9 cellular contexts compared by ENCODE assay signal in the genomic region with DNA sequence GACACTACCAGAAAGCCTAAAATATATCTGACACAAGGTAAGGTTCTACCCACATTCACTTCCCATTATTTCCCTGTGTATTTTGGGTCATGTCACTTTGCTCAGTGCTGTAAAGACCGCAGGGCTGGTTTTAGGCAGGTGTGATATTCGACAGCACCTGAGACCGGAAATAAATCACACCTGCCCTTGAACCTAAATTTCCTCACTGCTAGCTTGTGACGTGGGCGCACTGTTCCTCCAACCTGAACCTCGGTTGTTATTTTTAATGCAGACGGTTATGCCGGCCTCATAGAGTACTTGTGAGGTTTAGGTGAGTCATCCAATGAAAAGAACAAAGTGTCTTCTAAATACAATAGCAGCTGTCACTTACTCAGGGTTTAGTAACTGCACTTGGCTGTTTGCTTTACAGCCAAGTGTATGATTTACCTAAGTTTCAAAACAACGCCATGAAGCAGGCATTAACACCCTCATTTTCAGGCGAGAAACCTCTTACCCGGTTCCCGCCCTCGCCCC. TPM values are rescaled to one million over a fixed set of nuclear protein-coding genes. Genes with fewer than 3 reads are reported as not detected.
DNase-seq lines count a peak whose midpoint lies in the region; ATAC-seq, FAIRE-seq and TF ChIP-seq lines count a peak whose summit lies in the region.
"Had no signal": no experiment of that assay in that cellular context is flagged by ENCODE, and none has a peak within 500 bp of the region (broad histone marks: within the 10 kb centered on the region; RNA-seq: fewer than 3 reads in every experiment).

No MANE protein-coding gene starts in this region.

- POLR2A ChIA-PET in H1 (lab: Charles Lee; ENCODE audit: partially characterized antibody) = interaction anchor here (0.6 to 1.7 kb wide), 7 partner anchors 14 to 347 kb away, joined by 3 to 6 read pairs (median 3); a partner anchor contains a TSS

- no peak overlapping the region for H3K56ac ChIP-seq in H1 (replicated peaks; ENCODE audit: insufficient read length, low read depth, low read length)

- no peak overlapping the region for H2BK20ac ChIP-seq in H1 (ENCODE audit: low read length)

- H3K23me2 ChIP-seq in H1 (ENCODE audit: low read depth, low read length) = peaks cover 2% of the 10 kb centered on the region; the same call in 1 of the 2 replicates

- CTCF ChIA-PET in H1 (lab: Charles Lee; ENCODE audit: partially characterized antibody) = interaction anchor here (0.6 to 6.0 kb wide), 15 partner anchors 8 to 1412 kb away, joined by 3 to 93 read pairs (median 4); no protein-coding TSS in a partner anchor

- WGBS in H1 (ENCODE audit: extremely low coverage in 1 of 2, insufficient coverage in 1 of 2, insufficient read length in 1 of 2, insufficient replicate concordance in 2 of 2, low coverage in 1 of 2, low lambda C conversion rate in 2 of 2, missing lambda C conversion rate in 1 of 2), 2 experiments = 60% methylated on average over 13 of the region's 13 CpGs; no CpG with 5 or more reads in 1 of the 2 experiments

- FAIRE-seq in H1 (lab: Jason Lieb, UNC) = no peak

- no peak overlapping the region for H4K91ac ChIP-seq in H1 (replicated peaks; ENCODE audit: insufficient read length, low read length)

- H4K8ac ChIP-seq in H1 (ENCODE audit: extremely low read depth, insufficient read depth, low read length) = peak overlapping the region; percentile 81; the same call in 1 of the 2 replicates

- TF ChIP-seq CTCF in DND-41 (IDR thresholded peaks at IDR 0.05; ENCODE audit: borderline replicate concordance, extremely low read depth, low read length, poor library complexity, severe bottlenecking) (no peak), H1 (IDR thresholded peaks at IDR 0.05; ENCODE audit: control extremely low read depth in 1 of 3, insufficient read depth in 1 of 3, low read depth in 1 of 3, low read length in 3 of 3) (no peak)

- no peak overlapping the region for H2AK5ac ChIP-seq in H1 (ENCODE audit: low read depth, low read length)

- H3K27ac ChIP-seq in DND-41 (ENCODE audit: low read length) = no peak overlapping the region
- no peak overlapping the region for H3K27ac ChIP-seq in H1 (ENCODE audit: low read depth, low read length)
- H3K27ac ChIP-seq in muscle layer of duodenum (ENCODE audit: low read length) = peak overlapping the region; percentile 80

- TF ChIP-seq EP300 in H1 (IDR thresholded peaks at IDR 0.05; ENCODE audit: borderline replicate concordance in 1 of 2, low read depth in 2 of 2, low read length in 2 of 2) = no peak

- H3K9ac ChIP-seq in DND-41 (ENCODE audit: low read depth, low read length) = no peak overlapping the region
- no peak overlapping the region for H3K9ac ChIP-seq in H1 (replicated peaks in 1 of 4; ENCODE audit: extremely low read depth in 1 of 4, low read depth in 3 of 4, low read length in 3 of 4)

- H3K18ac ChIP-seq in H1 (ENCODE audit: extremely low read depth, low read length) = 0 out of 2 replicates have a peak overlapping the region, but pooled peaks have one; percentile 51

- no peaks in the 10 kb centered on the region for H3K27me3 ChIP-seq in DND-41 (ENCODE audit: insufficient read depth, low read length, poor library complexity)
- 0 out of 7 replicates have a peak, but pooled peaks cover 0 to 8% (median 2%) of the 10 kb centered on the region in 4 experiments for H3K27me3 ChIP-seq in H1 (replicated peaks in 1 of 4; ENCODE audit: control insufficient read depth in 3 of 4, extremely low read depth in 1 of 4, insufficient read depth in 3 of 4, low read length in 3 of 4)
- H3K27me3 ChIP-seq in muscle layer of duodenum (ENCODE audit: low read depth, low read length) = peaks cover 11% of the 10 kb centered on the region

- no peak overlapping the region for H2BK120ac ChIP-seq in H1 (replicated peaks; ENCODE audit: low read depth, low read length)

- peak; percentile 19; the same call in 1 of the 3 replicates for ATAC-seq in DND-41 (ENCODE audit: insufficient read depth, low read depth)
- peak; percentile 61 for ATAC-seq in GM21360 (IDR thresholded peaks at IDR 0.05; ENCODE audit: unreplicated experiment)
- peak; percentile 51 for ATAC-seq in HG03558 (IDR thresholded peaks at IDR 0.05; ENCODE audit: extremely low read depth, unreplicated experiment)

- DNase-seq in DND-41 (no peak), T follicular helper cell (ENCODE audit: low read depth) (peak; percentile 43), H1 (ENCODE audit: low read depth in 1 of 2, low spot score in 2 of 2) (no peak), NCI-H1930 (lab: John Stamatoyannopoulos, UW) (no peak), SKM-1 (lab: John Stamatoyannopoulos, UW; ENCODE audit: unreplicated experiment) (no peak)

- H3K79me2 ChIP-seq in DND-41 (ENCODE audit: insufficient read depth, low read length) (no peaks in the 10 kb centered on the region), H1 (ENCODE audit: control insufficient read depth in 1 of 2, insufficient read depth in 2 of 2, low read length in 2 of 2) (no peaks in the 10 kb centered on the region)

- no peaks in the 10 kb centered on the region for H3K79me1 ChIP-seq in H1 (ENCODE audit: low read depth, low read length)

- H3K4ac ChIP-seq in H1 (replicated peaks; ENCODE audit: insufficient read length, low read depth, low read length) = no peak overlapping the region

- TF ChIP-seq RAD21 in H1 (IDR thresholded peaks at IDR 0.05 in 1 of 2, conservative IDR thresholded peaks at IDR 0.05 in 1 of 2; ENCODE audit: low read depth in 2 of 2, low read length in 2 of 2) = no peak

- no peak for TF ChIP-seq POLR2A in H1 (IDR thresholded peaks at IDR 0.05; ENCODE audit: control extremely low read depth in 1 of 2, low read depth in 2 of 2, low read length in 2 of 2)

- H3K4me3 ChIP-seq in DND-41 (ENCODE audit: low read depth in 1 of 2, low read length in 2 of 2) = no peak overlapping the region
- peak overlapping the region; percentile 46 to 68 (median 65); a peak in 5 of 8 replicates for H3K4me3 ChIP-seq in H1 (ENCODE audit: extremely low read depth in 1 of 4, insufficient read depth in 2 of 4, low read depth in 3 of 4, low read length in 4 of 4)
- H3K4me3 ChIP-seq in muscle layer of duodenum (ENCODE audit: low read depth in 1 of 2, low read length in 2 of 2) = peak overlapping the region; percentile 70 to 73

- no peak overlapping the region for H4K5ac ChIP-seq in H1 (ENCODE audit: insufficient read length, low read depth, low read length)

- H3K4me2 ChIP-seq in DND-41 (ENCODE audit: insufficient read depth, low read length) (no peak overlapping the region), H1 (ENCODE audit: insufficient read depth in 1 of 2, low read depth in 2 of 2, low read length in 2 of 2) (peak overlapping the region; percentile 52 to 74)

- H2AFZ ChIP-seq in DND-41 (ENCODE audit: low read depth, low read length) (no peak overlapping the region), H1 (ENCODE audit: low read length) (peak overlapping the region; percentile 69; the same call in 1 of the 2 replicates)

- H2BK12ac ChIP-seq in H1 (ENCODE audit: low read depth, low read length) = no peak overlapping the region

- H3K36me3 ChIP-seq in DND-41 (ENCODE audit: insufficient read depth, low read length) (no peaks in the 10 kb centered on the region; the same call in 1 of the 2 replicates), H1 (ENCODE audit: control insufficient read depth in 2 of 4, insufficient read depth in 4 of 4, low read length in 3 of 4) (no peaks in the 10 kb centered on the region), muscle layer of duodenum (ENCODE audit: control insufficient read depth in 1 of 2, insufficient read depth in 2 of 2, low read length in 2 of 2) (no peaks in the 10 kb centered on the region)

- H3K4me1 ChIP-seq in DND-41 (ENCODE audit: insufficient read depth, low read length) = no peaks in the 10 kb centered on the region
- H3K4me1 ChIP-seq in H1 (replicated peaks in 1 of 4; ENCODE audit: control insufficient read depth in 3 of 4, insufficient read depth in 4 of 4, low read length in 3 of 4) = peaks cover 0 to 6% (median 1%) of the 10 kb centered on the region in 4 experiments; a peak in 2 of 7 replicates
- H3K4me1 ChIP-seq in muscle layer of duodenum (ENCODE audit: control insufficient read depth in 1 of 2, insufficient read depth in 2 of 2, low read length in 2 of 2) = peaks cover 0 to 24% of the 10 kb centered on the region in 2 donors

- H2BK15ac ChIP-seq in H1 (ENCODE audit: low read length) = no peak overlapping the region

- H4K20me1 ChIP-seq in DND-41 (ENCODE audit: insufficient read depth, low read length) (no peaks in the 10 kb centered on the region), H1 (replicated peaks in 1 of 2; ENCODE audit: control insufficient read depth in 1 of 2, insufficient read depth in 2 of 2, low read length in 2 of 2) (no peaks in the 10 kb centered on the region)

- H3K23ac ChIP-seq in H1 (ENCODE audit: insufficient read length) = no peak overlapping the region

- no peak overlapping the region for H2BK5ac ChIP-seq in H1 (ENCODE audit: low read depth, low read length)

- H3K14ac ChIP-seq in H1 (ENCODE audit: insufficient read length) = no peak overlapping the region

- H3K9me3 ChIP-seq in DND-41 (ENCODE audit: insufficient read depth, low read length, severe bottlenecking) (no peaks in the 10 kb centered on the region), H1 (ENCODE audit: insufficient read depth in 2 of 2, low read depth in 1 of 2, low read length in 1 of 2) (no peaks in the 10 kb centered on the region), muscle layer of duodenum (ENCODE audit: control insufficient read depth in 1 of 2, low read length in 2 of 2) (no peaks in the 10 kb centered on the region)

RNA-seq across cellular contexts. Expression of a gene that starts 20.7 kb away (rescaled TPM):
- 5.2 and 7.4 TPM in 2 replicates for total RNA-seq in H1 (2021; fragmentation: NEBNext Ultra II Directional; extraction: Animal tissue kit (Norgen Biotek cat#: 25700))
- 1.1 and 1.4 TPM in 2 replicates for polyA plus RNA-seq in H1 (2011; rRNA removed)
- polyA plus RNA-seq in H1 (2011; cell fraction: cytosol; rRNA removed) = 2.2 TPM
- polyA plus RNA-seq in H1 (2011; cell fraction: nucleus; rRNA removed) = 4.3 TPM
- polyA plus RNA-seq in H1 (2012, experiment 1 of 2) = 2.0 to 3.7 TPM (median 2.8 TPM) in 4 replicates
- 0.10 TPM for polyA plus RNA-seq in H1 (2012, experiment 2 of 2)
- 3.7 TPM for polyA plus RNA-seq in H1 (2013, experiment 1 of 2)
- polyA plus RNA-seq in H1 (2013, experiment 2 of 2) = 3.5 TPM
- polyA minus RNA-seq in H1 (2011; rRNA and poly(A)+ RNA removed) = 5.5 and 7.7 TPM in 2 replicates
- polyA minus RNA-seq in H1 (2011; cell fraction: cytosol; rRNA and poly(A)+ RNA removed) = 4.5 TPM
- polyA minus RNA-seq in H1 (2011; cell fraction: nucleus; rRNA and poly(A)+ RNA removed) = 18.3 TPM

RNA-seq across cellular contexts. Expression of a gene that starts 53.6 kb away (rescaled TPM):
- total RNA-seq in H1 (2021; fragmentation: NEBNext Ultra II Directional; extraction: Animal tissue kit (Norgen Biotek cat#: 25700)) = 0.25 TPM in 1 of 2 replicates, not detected in the other
- polyA plus RNA-seq in H1 (2011; rRNA removed) = 0.27 and 0.42 TPM in 2 replicates
- 0.39 TPM for polyA plus RNA-seq in H1 (2011; cell fraction: cytosol; rRNA removed)
- 0.61 TPM for polyA plus RNA-seq in H1 (2011; cell fraction: nucleus; rRNA removed)
- polyA plus RNA-seq in H1 (2012, experiment 1 of 2) = 1.4 to 1.9 TPM (median 1.5 TPM) in 4 replicates
- polyA plus RNA-seq in H1 (2012, experiment 2 of 2) = 0.54 TPM
- polyA plus RNA-seq in H1 (2013, experiment 1 of 2) = 0.08 TPM
- 0.13 TPM for polyA plus RNA-seq in H1 (2013, experiment 2 of 2)
- 0.07 and 0.16 TPM in 2 replicates for polyA minus RNA-seq in H1 (2011; rRNA and poly(A)+ RNA removed)
- polyA minus RNA-seq in H1 (2011; cell fraction: cytosol; rRNA and poly(A)+ RNA removed) = not detected
- polyA minus RNA-seq in H1 (2011; cell fraction: nucleus; rRNA and poly(A)+ RNA removed) = 0.80 TPM
- total RNA-seq: T-helper 2 cell treated with Interferon-gamma antibody and Interleukin-4, amounts not matched to agents 100 ng/mL and 5 ng/mL, for 36 hours had no signal

Comparison
In these comparisons a context has a peak if more than half of its experiments do, and no peak if none do; other contexts are left out.
1. H3K4me3 ChIP-seq: peak in H1 (4 of 4) and muscle layer of duodenum (2 of 2); none in DND-41 (0 of 2).
2. Peak in every context shown above with its lines, with median percentiles within 50 percentile points of each other: ATAC-seq.